Comparison of ENCODE assay signal across 18 cellular contexts in genomic region chr14:32470161-32470705, GRCh38.
DNase-seq lines count a peak whose midpoint lies in the region; ATAC-seq and TF ChIP-seq lines count a peak whose summit lies in the region.
"Had no signal": no experiment of that assay in that cellular context is flagged by ENCODE, and none has a peak within 500 bp of the region (broad histone marks: within the 10 kb centered on the region; RNA-seq: fewer than 3 reads in every experiment).

No MANE protein-coding gene starts in this region.

- H3K27ac Mint-ChIP-seq in MCF 10A (ENCODE audit: low read depth, unreplicated experiment): no peak overlapping the region
- H3K27ac Mint-ChIP-seq: activated naive CD8-positive, alpha-beta T cell treated with anti-CD3 and anti-CD28 coated beads, Interleukin-2, amount 50 U/mL, for 24 hours; activated T-helper 17 cell treated with anti-CD3 and anti-CD28 coated beads, Interleukin-2, amount 50 U/mL, for 72 hours; CD14-positive monocyte; T-helper 1 cell treated with Interleukin-12 subunit alpha and Interleukin-12 subunit beta and Interleukin-4 antibody, amounts not matched to agents 30 μg/mL and 1 μg/mL, for 36 hours; type B pancreatic cell had no signal

- no peaks in the 10 kb centered on the region for H3K9me3 ChIP-seq in breast epithelium
- peaks cover under 1% of the 10 kb centered on the region for H3K9me3 ChIP-seq in thoracic aorta
- H3K9me3 ChIP-seq: neutrophil had no signal

- no peak overlapping the region for H3K4me3 ChIP-seq in breast epithelium
- H3K4me3 ChIP-seq in dorsolateral prefrontal cortex: no peak overlapping the region
- H3K4me3 ChIP-seq in thoracic aorta: no peak overlapping the region

- H3K4me1 Mint-ChIP-seq in MCF 10A (ENCODE audit: insufficient read depth, unreplicated experiment): peaks cover 47% of the 10 kb centered on the region
- H3K4me1 Mint-ChIP-seq: activated naive CD8-positive, alpha-beta T cell treated with anti-CD3 and anti-CD28 coated beads, Interleukin-2, amount 50 U/mL, for 24 hours; activated T-helper 17 cell treated with anti-CD3 and anti-CD28 coated beads, Interleukin-2, amount 50 U/mL, for 72 hours; CD14-positive monocyte had no signal

- H3K36me3 Mint-ChIP-seq in MCF 10A (ENCODE audit: insufficient read depth, unreplicated experiment): peaks cover 13% of the 10 kb centered on the region
- H3K36me3 Mint-ChIP-seq: CD14-positive monocyte, type B pancreatic cell had no signal

- no peaks in the 10 kb centered on the region for H3K9me3 Mint-ChIP-seq in MCF 10A (ENCODE audit: unreplicated experiment)
- H3K9me3 Mint-ChIP-seq: activated naive CD8-positive, alpha-beta T cell treated with anti-CD3 and anti-CD28 coated beads, Interleukin-2, amount 50 U/mL, for 24 hours; activated T-helper 17 cell treated with anti-CD3 and anti-CD28 coated beads, Interleukin-2, amount 50 U/mL, for 72 hours; CD14-positive monocyte; T-helper 1 cell treated with Interleukin-12 subunit alpha and Interleukin-12 subunit beta and Interleukin-4 antibody, amounts not matched to agents 30 μg/mL and 1 μg/mL, for 36 hours; type B pancreatic cell had no signal

- POLR2A ChIA-PET in MCF 10A (lab: Yijun Ruan, JAX): interaction anchor here (1.1 to 5.2 kb wide), 7 partner anchors 41 to 1012 kb away, joined by 5 to 170 read pairs (median 8); partner anchors contain the start of genes ARHGAP5 and DTD2

- H3K36me3 ChIP-seq in breast epithelium (no peaks in the 10 kb centered on the region), thoracic aorta (no peaks in the 10 kb centered on the region)
- H3K36me3 ChIP-seq: neutrophil had no signal

- peaks cover 0 to 17% of the 10 kb centered on the region in 2 donors for H3K4me1 ChIP-seq in breast epithelium
- peaks cover 26 to 67% of the 10 kb centered on the region in 2 donors for H3K4me1 ChIP-seq in thoracic aorta (ENCODE audit: control insufficient read depth in 1 of 2, low read depth in 2 of 2)

- CTCF ChIA-PET in MCF 10A (lab: Yijun Ruan, JAX): interaction anchor here (0.6 to 4.7 kb wide), 12 partner anchors 24 to 1732 kb away, joined by 3 to 87 read pairs (median 4); no protein-coding TSS in a partner anchor

- ATAC-seq in thoracic aorta (ENCODE audit: insufficient number of reproducible peaks, low FRiP score, low read depth): no peak
- ATAC-seq: activated CD4-positive, CD25-positive, alpha-beta regulatory T cell treated with anti-CD3 and anti-CD28 coated beads, Interleukin-2, amount 50 U/mL, for 24 hours; activated naive CD8-positive, alpha-beta T cell treated with anti-CD3 and anti-CD28 coated beads, Interleukin-2, amount 50 U/mL, for 24 hours; activated T-helper 17 cell treated with anti-CD3 and anti-CD28 coated beads, Interleukin-2, amount 50 U/mL, for 72 hours had no signal

- H3K27ac ChIP-seq in breast epithelium (peak overlapping the region; percentile 13 to 87), dorsolateral prefrontal cortex (peak overlapping the region; percentile 86 to 99 (median 96)), thoracic aorta (peak overlapping the region; percentile 33 to 65)
- H3K27ac ChIP-seq: 22Rv1, neutrophil, RWPE1 had no signal

- no peaks in the 10 kb centered on the region for H3K27me3 ChIP-seq in breast epithelium
- H3K27me3 ChIP-seq in dorsolateral prefrontal cortex: no peaks in the 10 kb centered on the region
- H3K27me3 ChIP-seq in thoracic aorta (replicated peaks; ENCODE audit: insufficient read depth): no peaks in the 10 kb centered on the region
- H3K27me3 ChIP-seq: neutrophil had no signal

- in situ Hi-C loops in G401 (cut with HindIII; ENCODE audit: low sequenced_read_pairs): no loop called here

- DNase-seq in breast epithelium (ENCODE audit: low spot score in 2 of 2) (no peak), MCF 10A (ENCODE audit: unreplicated experiment) (no peak), dorsolateral prefrontal cortex (no peak), myocyte (ENCODE audit: low read depth) (peak; percentile 37), thoracic aorta (ENCODE audit: low spot score) (no peak), G401 (ENCODE audit: low spot score) (no peak), T-helper 2 cell (no peak), AML-193 (lab: John Stamatoyannopoulos, UW) (no peak)
- DNase-seq: activated naive CD8-positive, alpha-beta T cell treated with anti-CD3 and anti-CD28 coated beads, Interleukin-2, amount 50 U/mL, for 24 hours; stimulated activated CD4-positive, alpha-beta T cell treated with anti-CD3 and anti-CD28 coated beads, Interleukin-4, amount 100 ng/mL, for 4 hours had no signal

- BruUV-seq in MCF 10A (replicated peaks; lab: Mats Ljungman, UMichigan): no TSS peak

- TF ChIP-seq CTCF in breast epithelium (IDR thresholded peaks at IDR 0.05) (no peak), MCF 10A (IDR thresholded peaks at IDR 0.05; ENCODE audit: unreplicated experiment) (no peak), dorsolateral prefrontal cortex (IDR thresholded peaks at IDR 0.05 in 54 of 56, conservative IDR thresholded peaks at IDR 0.05 in 2 of 56; ENCODE audit: low read depth in 1 of 56, partially characterized antibody in 56 of 56) (peak in 4 of 56 donors; percentile 10 to 20 (median 14)), thoracic aorta (IDR thresholded peaks at IDR 0.05) (no peak)

- no peaks in the 10 kb centered on the region for H3K27me3 Mint-ChIP-seq in MCF 10A (ENCODE audit: insufficient read depth, unreplicated experiment)
- H3K27me3 Mint-ChIP-seq: activated naive CD8-positive, alpha-beta T cell treated with anti-CD3 and anti-CD28 coated beads, Interleukin-2, amount 50 U/mL, for 24 hours; type B pancreatic cell had no signal

- no peak for TF ChIP-seq POLR2A in breast epithelium (IDR thresholded peaks at IDR 0.05)

- intact Hi-C loops in breast epithelium (cut with DNase I; ENCODE audit: low total_unique reads) (no loop called here), MCF 10A (cut with micrococcal nuclease) (no loop called here), dorsolateral prefrontal cortex (cut with DNase I) (loop anchor here (5.0 to 10.0 kb wide), 3 partner anchors 85 to 395 kb away; partner anchors contain the start of gene ARHGAP5 (in 2 of the 2))

- H3K4me3 Mint-ChIP-seq in MCF 10A (ENCODE audit: unreplicated experiment): no peak overlapping the region
- H3K4me3 Mint-ChIP-seq: activated naive CD8-positive, alpha-beta T cell treated with anti-CD3 and anti-CD28 coated beads, Interleukin-2, amount 50 U/mL, for 24 hours; activated T-helper 17 cell treated with anti-CD3 and anti-CD28 coated beads, Interleukin-2, amount 50 U/mL, for 72 hours; CD14-positive monocyte; T-helper 1 cell treated with Interleukin-12 subunit alpha and Interleukin-12 subunit beta and Interleukin-4 antibody, amounts not matched to agents 30 μg/mL and 1 μg/mL, for 36 hours; type B pancreatic cell had no signal

Comparison
In these comparisons a context has a peak if more than half of its experiments do, and no peak if none do; other contexts are left out.
1. intact Hi-C loops: an anchor here in dorsolateral prefrontal cortex (5.0 to 10.0 kb wide); none called in breast epithelium and MCF 10A.